In the genomic region with DNA sequence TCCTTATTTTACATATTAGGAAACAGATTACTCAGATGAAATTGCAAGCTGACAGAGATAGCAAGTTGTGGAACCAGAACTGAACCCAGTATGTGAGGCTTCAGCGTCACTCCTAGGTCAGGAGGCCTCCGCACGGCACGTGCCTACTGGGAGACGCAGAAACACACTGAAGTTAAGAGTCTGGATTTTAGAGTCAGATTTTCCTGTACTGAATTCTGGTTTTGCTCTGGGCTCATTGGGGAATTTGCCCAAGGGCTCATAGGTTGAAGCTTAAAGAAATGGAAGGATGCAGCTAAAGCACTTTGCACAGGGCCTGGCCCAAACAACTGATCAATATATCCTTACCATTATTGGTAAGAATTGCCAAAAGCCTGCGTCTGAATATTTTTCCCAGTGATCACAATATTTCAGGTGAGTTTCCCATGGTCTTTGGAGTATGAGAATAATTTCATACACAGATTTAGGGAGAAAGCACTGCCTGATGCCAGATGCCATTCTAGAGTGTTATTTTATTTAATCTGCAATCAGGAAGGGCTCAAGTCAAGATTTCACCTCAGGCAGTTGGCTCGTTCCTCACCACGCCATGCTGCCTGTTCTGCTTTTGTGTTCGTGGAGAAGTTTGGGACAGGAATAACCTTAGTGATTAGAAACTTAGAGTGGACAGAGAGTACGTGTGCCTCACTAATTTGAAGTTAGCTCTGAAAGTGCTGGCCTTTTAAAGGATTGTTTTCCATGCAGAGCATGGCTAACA, we compare ENCODE assay signal across 5 cellular contexts.
"Had no signal": no experiment of that assay in that cellular context is flagged by ENCODE, and none has a peak within 500 bp of the region (broad histone marks: within the 10 kb centered on the region; RNA-seq: fewer than 3 reads in every experiment).

No MANE protein-coding gene starts in this region.

- H3K4me3 Mint-ChIP-seq: GM23338, H9, IgD-negative memory B cell had no signal

- H3K4me1 Mint-ChIP-seq: IgD-negative memory B cell had no signal

- H3K36me3 Mint-ChIP-seq: IgD-negative memory B cell had no signal

- H3K4me2 ChIP-seq: GM23338 had no signal

- H3K27ac ChIP-seq: HL-60 had no signal

- H2AFZ ChIP-seq: GM23338 had no signal

- H3K27me3 Mint-ChIP-seq: IgD-negative memory B cell had no signal

- DNase-seq: H9, HCEC 1CT had no signal

- H3K4me3 ChIP-seq: GM23338 had no signal

- H3K27ac Mint-ChIP-seq: GM23338, H9, IgD-negative memory B cell had no signal

- H3K9me3 Mint-ChIP-seq: GM23338, H9 had no signal
